Comparison of ENCODE assay signal across 8 cellular contexts in genomic region chr2:7203056-7203467, GRCh38.
DNase-seq lines count a peak whose midpoint lies in the region; ATAC-seq and TF ChIP-seq lines count a peak whose summit lies in the region.

No MANE protein-coding gene starts in this region.

- peaks cover 0 to 2% of the 10 kb centered on the region in 2 donors for H3K36me3 Mint-ChIP-seq in activated T-cell treated with anti-CD3 and anti-CD28 coated beads, Interleukin-2, amount 50 U/mL, for 72 hours (ENCODE audit: insufficient read depth in 2 of 2)

- ATAC-seq in PC-3 (peak; percentile 76), upper lobe of right lung (peak; percentile 76), HG02763 (IDR thresholded peaks at IDR 0.05; ENCODE audit: unreplicated experiment) (no peak)
- ATAC-seq in activated T-cell treated with anti-CD3 and anti-CD28 coated beads, Interleukin-2, amount 50 U/mL, for 72 hours (replicated peaks in 1 of 2), result peak; percentile 50 to 58

- no peaks in the 10 kb centered on the region for H4K20me1 ChIP-seq in PC-3 (ENCODE audit: low read length)

- H3K9ac ChIP-seq in PC-3 (ENCODE audit: low read length), result no peak overlapping the region
- no peak overlapping the region for H3K9ac ChIP-seq in parathyroid adenoma

- no peaks in the 10 kb centered on the region for H3F3A ChIP-seq in PC-3 (ENCODE audit: low read length, unreplicated experiment)

- H3K27ac ChIP-seq in PC-3 (ENCODE audit: low read length) (no peak overlapping the region), parathyroid adenoma (no peak overlapping the region), upper lobe of right lung (no peak overlapping the region)

- H3K4me2 ChIP-seq in PC-3 (ENCODE audit: low read length) (no peak overlapping the region), parathyroid adenoma (ENCODE audit: low read length) (no peak overlapping the region)

- H2AFZ ChIP-seq in PC-3 (ENCODE audit: low read length), result no peak overlapping the region
- H2AFZ ChIP-seq in parathyroid adenoma, result no peak overlapping the region

- no peak overlapping the region for H3K4me3 Mint-ChIP-seq in activated T-cell treated with anti-CD3 and anti-CD28 coated beads, Interleukin-2, amount 50 U/mL, for 72 hours

- no peak overlapping the region for H3K4me3 ChIP-seq in GM06990 (replicated peaks; ENCODE audit: low read depth, low read length)
- no peak overlapping the region for H3K4me3 ChIP-seq in PC-3 (ENCODE audit: low read length)
- H3K4me3 ChIP-seq in parathyroid adenoma (ENCODE audit: low read depth, low read length), result no peak overlapping the region
- H3K4me3 ChIP-seq in upper lobe of right lung, result no peak overlapping the region

- no TSS peak for BruUV-seq in PC-3 (replicated peaks; lab: Mats Ljungman, UMichigan)

- H3K36me3 ChIP-seq in GM06990 (ENCODE audit: control insufficient read depth, insufficient read depth, low read length) (no peaks in the 10 kb centered on the region), PC-3 (ENCODE audit: low read depth, low read length) (no peaks in the 10 kb centered on the region), parathyroid adenoma (ENCODE audit: control insufficient read depth, insufficient read depth, low read length) (no peaks in the 10 kb centered on the region), upper lobe of right lung (no peaks in the 10 kb centered on the region)

- H3K9me3 ChIP-seq in PC-3 (ENCODE audit: low read length) (no peaks in the 10 kb centered on the region), parathyroid adenoma (ENCODE audit: control insufficient read depth, low read length) (no peaks in the 10 kb centered on the region), upper lobe of right lung (no peaks in the 10 kb centered on the region)

- DNase-seq in GM06990 (ENCODE audit: extremely low read depth, insufficient read length), result peak; percentile 9
- DNase-seq in KG1 (lab: John Stamatoyannopoulos, UW), result peak; percentile 25
- DNase-seq in PC-3, result peak; percentile 74
- DNase-seq in activated T-cell treated with anti-CD3 and anti-CD28 coated beads, Interleukin-2, amount 50 U/mL, for 72 hours, result peak; percentile 44 to 67
- peak; percentile 68 for DNase-seq in fibroblast of the conjunctiva (ENCODE audit: low read depth)
- DNase-seq in upper lobe of right lung, result no peak

- CTCF ChIA-PET in PC-3 (lab: Charles Lee), result no interaction called here

- no peaks in the 10 kb centered on the region for H3K27me3 ChIP-seq in GM06990 (replicated peaks; ENCODE audit: control insufficient read depth, insufficient read depth, low read length)
- H3K27me3 ChIP-seq in PC-3 (ENCODE audit: low read length), result no peaks in the 10 kb centered on the region
- no peaks in the 10 kb centered on the region for H3K27me3 ChIP-seq in parathyroid adenoma (ENCODE audit: control insufficient read depth, insufficient read depth, low read length)
- H3K27me3 ChIP-seq in upper lobe of right lung, result no peaks in the 10 kb centered on the region

- POLR2A ChIA-PET in PC-3 (lab: Charles Lee; ENCODE audit: unreplicated experiment), result no interaction called here

- peaks cover 1 to 2% of the 10 kb centered on the region in 2 donors for H3K9me3 Mint-ChIP-seq in activated T-cell treated with anti-CD3 and anti-CD28 coated beads, Interleukin-2, amount 50 U/mL, for 72 hours

- no peaks in the 10 kb centered on the region for H3K4me1 ChIP-seq in PC-3 (ENCODE audit: insufficient read depth, low read length)
- H3K4me1 ChIP-seq in parathyroid adenoma, result no peaks in the 10 kb centered on the region
- H3K4me1 ChIP-seq in upper lobe of right lung, result no peaks in the 10 kb centered on the region

- H3K27ac Mint-ChIP-seq in activated T-cell treated with anti-CD3 and anti-CD28 coated beads, Interleukin-2, amount 50 U/mL, for 72 hours, result peak overlapping the region; percentile 60

- H3K4me1 Mint-ChIP-seq in activated T-cell treated with anti-CD3 and anti-CD28 coated beads, Interleukin-2, amount 50 U/mL, for 72 hours (ENCODE audit: low read depth), result peaks cover 5% of the 10 kb centered on the region

- no peaks in the 10 kb centered on the region for H3K79me2 ChIP-seq in PC-3 (ENCODE audit: low read length)
- H3K79me2 ChIP-seq in parathyroid adenoma, result no peaks in the 10 kb centered on the region

- H3K27me3 Mint-ChIP-seq in activated T-cell treated with anti-CD3 and anti-CD28 coated beads, Interleukin-2, amount 50 U/mL, for 72 hours (ENCODE audit: low read depth), result no peaks in the 10 kb centered on the region

- H3K9me2 ChIP-seq in PC-3 (replicated peaks; ENCODE audit: low read length), result no peaks in the 10 kb centered on the region

- intact Hi-C loops in PC-3 (cut with micrococcal nuclease), result loop anchor here (1.0 to 2.0 kb wide), 6 partner anchors 84 to 485 kb away; no protein-coding TSS in a partner anchor
- intact Hi-C loops in upper lobe of right lung (cut with DNase I), result no loop called here

- TF ChIP-seq CTCF in GM06990 (IDR thresholded peaks at IDR 0.05; ENCODE audit: insufficient read depth, low read length, poor library complexity, severe bottlenecking), result peak; percentile 80
- peak; percentile 97 for TF ChIP-seq CTCF in PC-3 (conservative IDR thresholded peaks at IDR 0.05; ENCODE audit: low read depth, low read length)
- peak; percentile 83 for TF ChIP-seq CTCF in parathyroid adenoma (IDR thresholded peaks at IDR 0.05)
- peak; percentile 94 for TF ChIP-seq CTCF in upper lobe of right lung (IDR thresholded peaks at IDR 0.05)
